16 cellular contexts compared by ENCODE assay signal in genomic region chrX:64191281-64192010, GRCh38. TPM values are rescaled to one million over a fixed set of nuclear protein-coding genes. Genes with fewer than 3 reads are reported as not detected.
DNase-seq lines count a peak whose midpoint lies in the region; ATAC-seq, FAIRE-seq and TF ChIP-seq lines count a peak whose summit lies in the region.
"Had no signal": no experiment of that assay in that cellular context is flagged by ENCODE, and none has a peak within 500 bp of the region (broad histone marks: within the 10 kb centered on the region; RNA-seq: fewer than 3 reads in every experiment).

No MANE protein-coding gene starts in this region.

- intact Hi-C loops in OCI-LY7 (cut with micrococcal nuclease; ENCODE audit: unreplicated experiment): no loop called here

- no peak for TF ChIP-seq CTCF in astrocyte (IDR thresholded peaks at IDR 0.05; ENCODE audit: insufficient read depth, low read depth, low read length)
- TF ChIP-seq CTCF in OCI-LY7 (conservative IDR thresholded peaks at IDR 0.05; ENCODE audit: low read length): no peak

- H2AFZ ChIP-seq in astrocyte (ENCODE audit: low read depth, low read length): no peak overlapping the region
- H2AFZ ChIP-seq in OCI-LY7 (ENCODE audit: low read length): no peak overlapping the region

- no peak overlapping the region for H3K27ac Mint-ChIP-seq in activated CD8-positive, alpha-beta memory T cell treated with anti-CD3 and anti-CD28 coated beads, Interleukin-2, amount 10 ng/mL, durations not matched to agents 7 days and 5 days
- no peak overlapping the region for H3K27ac Mint-ChIP-seq in astrocyte (ENCODE audit: unreplicated experiment)
- H3K27ac Mint-ChIP-seq: CD8-positive, alpha-beta T cell had no signal

- H3K9me3 ChIP-seq in astrocyte (ENCODE audit: insufficient read depth, low read depth, low read length): no peaks in the 10 kb centered on the region
- no peaks in the 10 kb centered on the region for H3K9me3 ChIP-seq in OCI-LY7 (ENCODE audit: low read length)

- FAIRE-seq in astrocyte (lab: Jason Lieb, UNC): peak; percentile 78
- no peak for FAIRE-seq in frontal cortex (lab: Jason Lieb, UNC)
- FAIRE-seq: GM18507 had no signal

- POLR2A ChIA-PET in OCI-LY7 (lab: Charles Lee): no interaction called here

- no TSS peak for BruUV-seq in OCI-LY7 (replicated peaks; lab: Mats Ljungman, UMichigan)

- ATAC-seq in activated CD8-positive, alpha-beta memory T cell treated with anti-CD3 and anti-CD28 coated beads, Interleukin-2, amount 10 ng/mL, durations not matched to agents 7 days and 5 days: no peak
- ATAC-seq: CD8-positive, alpha-beta T cell had no signal

- H3K9me3 Mint-ChIP-seq in activated CD8-positive, alpha-beta memory T cell treated with anti-CD3 and anti-CD28 coated beads, Interleukin-2, amount 10 ng/mL, durations not matched to agents 7 days and 5 days (ENCODE audit: low read depth): no peaks in the 10 kb centered on the region
- H3K9me3 Mint-ChIP-seq in astrocyte (ENCODE audit: unreplicated experiment): no peaks in the 10 kb centered on the region
- H3K9me3 Mint-ChIP-seq: CD8-positive, alpha-beta T cell had no signal

- peak; percentile 42 for DNase-seq in activated CD8-positive, alpha-beta memory T cell treated with anti-CD3 and anti-CD28 coated beads for 24 hours
- DNase-seq in activated CD8-positive, alpha-beta memory T cell treated with anti-CD3 and anti-CD28 coated beads, Interleukin-2, amount 10 ng/mL, durations not matched to agents 7 days and 5 days: no peak
- DNase-seq in astrocyte (ENCODE audit: low read depth) (no peak), islet precursor cell (peak; percentile 20), frontal cortex (ENCODE audit: low spot score in 2 of 2) (no peak), OCI-LY7 (ENCODE audit: low spot score) (no peak)
- no peak for DNase-seq in stimulated activated naive CD4-positive, alpha-beta T cell treated with Interleukin-2 at 50 U/mL for 16 hours (lab: John Stamatoyannopoulos, UW)
- DNase-seq: COR-L47, DMS53, GF-D8 had no signal

- H3K27ac ChIP-seq in astrocyte (ENCODE audit: low read depth, low read length): no peak overlapping the region
- H3K27ac ChIP-seq in OCI-LY7 (ENCODE audit: low read depth, low read length, poor library complexity, severe bottlenecking): no peak overlapping the region
- H3K27ac ChIP-seq: 22Rv1 had no signal

- H3K79me2 ChIP-seq in astrocyte (ENCODE audit: insufficient read depth, low read length) (no peaks in the 10 kb centered on the region), OCI-LY7 (ENCODE audit: insufficient read depth, low read depth, low read length) (no peaks in the 10 kb centered on the region)

- H3K9ac ChIP-seq in astrocyte (ENCODE audit: low read length): no peak overlapping the region

- H4K20me1 ChIP-seq in astrocyte (ENCODE audit: insufficient read depth, low read length) (no peaks in the 10 kb centered on the region), OCI-LY7 (ENCODE audit: insufficient read depth, low read length) (no peaks in the 10 kb centered on the region)

- no peak overlapping the region for H3K4me2 ChIP-seq in astrocyte (ENCODE audit: low read length)
- no peak overlapping the region for H3K4me2 ChIP-seq in OCI-LY7 (ENCODE audit: low read length)

- H3K27me3 ChIP-seq in astrocyte (ENCODE audit: insufficient read depth, low read length): no peaks in the 10 kb centered on the region

- H3K4me1 ChIP-seq in astrocyte (ENCODE audit: insufficient read depth, low read length): no peaks in the 10 kb centered on the region
- H3K4me1 ChIP-seq in OCI-LY7 (ENCODE audit: insufficient read depth, low read length, poor library complexity, severe bottlenecking): no peaks in the 10 kb centered on the region

- H3K4me1 Mint-ChIP-seq in activated CD8-positive, alpha-beta memory T cell treated with anti-CD3 and anti-CD28 coated beads, Interleukin-2, amount 10 ng/mL, durations not matched to agents 7 days and 5 days: no peaks in the 10 kb centered on the region
- no peaks in the 10 kb centered on the region for H3K4me1 Mint-ChIP-seq in astrocyte (ENCODE audit: low read depth, unreplicated experiment)
- H3K4me1 Mint-ChIP-seq: CD14-positive monocyte had no signal

- no peaks in the 10 kb centered on the region for H3K27me3 Mint-ChIP-seq in activated CD8-positive, alpha-beta memory T cell treated with anti-CD3 and anti-CD28 coated beads, Interleukin-2, amount 10 ng/mL, durations not matched to agents 7 days and 5 days
- H3K27me3 Mint-ChIP-seq in astrocyte (ENCODE audit: low read depth, unreplicated experiment): no peaks in the 10 kb centered on the region

- no peak overlapping the region for H3K4me3 ChIP-seq in astrocyte (ENCODE audit: insufficient read depth, low read depth, low read length)
- H3K4me3 ChIP-seq in OCI-LY7 (ENCODE audit: low read depth, low read length, poor library complexity, severe bottlenecking): no peak overlapping the region

- H3K36me3 Mint-ChIP-seq in activated CD8-positive, alpha-beta memory T cell treated with anti-CD3 and anti-CD28 coated beads, Interleukin-2, amount 10 ng/mL, durations not matched to agents 7 days and 5 days: peaks cover 8% of the 10 kb centered on the region
- H3K36me3 Mint-ChIP-seq in astrocyte (ENCODE audit: low read depth, unreplicated experiment): peaks cover 14% of the 10 kb centered on the region

- H3K36me3 ChIP-seq in astrocyte (ENCODE audit: insufficient read depth, low read length) (no peaks in the 10 kb centered on the region), OCI-LY7 (ENCODE audit: insufficient read depth, low read length) (no peaks in the 10 kb centered on the region; the same call in 1 of the 2 replicates)

- H3K9me2 ChIP-seq in OCI-LY7 (ENCODE audit: insufficient read depth, low read length): no peaks in the 10 kb centered on the region

- no peak overlapping the region for H3K4me3 Mint-ChIP-seq in activated CD8-positive, alpha-beta memory T cell treated with anti-CD3 and anti-CD28 coated beads, Interleukin-2, amount 10 ng/mL, durations not matched to agents 7 days and 5 days
- H3K4me3 Mint-ChIP-seq in astrocyte (ENCODE audit: unreplicated experiment): no peak overlapping the region
- H3K4me3 Mint-ChIP-seq: CD14-positive monocyte; CD8-positive, alpha-beta T cell had no signal

- CTCF ChIA-PET in activated CD8-positive, alpha-beta memory T cell treated with anti-CD3 and anti-CD28 coated beads, Interleukin-2, amount 10 ng/mL, durations not matched to agents 7 days and 5 days (lab: Charles Lee): no interaction called here
- CTCF ChIA-PET in OCI-LY7 (lab: Charles Lee; ENCODE audit: unreplicated experiment): no interaction called here

RNA-seq across cellular contexts. Expression of gene AMER1, which starts 14.1 kb away (rescaled TPM):
- total RNA-seq in activated CD8-positive, alpha-beta memory T cell treated with anti-CD3 and anti-CD28 coated beads, Interleukin-2, amount 10 ng/mL, durations not matched to agents 7 days and 5 days: 1 to 10 TPM; 3.6 to 4.1 TPM
- total RNA-seq in astrocyte: 5.4 and 6.5 TPM in 2 replicates
- total RNA-seq in frontal cortex: 7.7 TPM
- 7.0 and 7.1 TPM in 2 replicates for total RNA-seq in OCI-LY7 (2014; rRNA removed; shearing (Covaris generic))
- 7.4 TPM in 2 replicates for total RNA-seq in OCI-LY7 (2022)

RNA-seq across cellular contexts. Expression of gene ASB12, which starts 39.0 kb away (rescaled TPM):
- under 1 TPM in 1 of 2 experiments, not detected in 1; 0.33 TPM for total RNA-seq in activated CD8-positive, alpha-beta memory T cell treated with anti-CD3 and anti-CD28 coated beads, Interleukin-2, amount 10 ng/mL, durations not matched to agents 7 days and 5 days
- total RNA-seq in astrocyte: 0.16 TPM in 1 of 2 replicates, not detected in the other
- total RNA-seq in frontal cortex: 0.41 TPM
- 0.66 and 1.5 TPM in 2 replicates for total RNA-seq in OCI-LY7 (2014; rRNA removed; shearing (Covaris generic))
- 0.30 and 0.51 TPM in 2 replicates for total RNA-seq in OCI-LY7 (2022)
- total RNA-seq: A673; CD8-positive, alpha-beta T cell; H4 had no signal

Comparison
In these comparisons a context has a peak if more than half of its experiments do, and no peak if none do; other contexts are left out.
1. DNase-seq: peak in activated CD8-positive, alpha-beta memory T cell treated with anti-CD3 and anti-CD28 coated beads for 24 hours (single experiment) and islet precursor cell (single experiment); none in activated CD8-positive, alpha-beta memory T cell treated with anti-CD3 and anti-CD28 coated beads, Interleukin-2, amount 10 ng/mL, durations not matched to agents 7 days and 5 days (single experiment), astrocyte (single experiment), frontal cortex (0 of 2), OCI-LY7 (single experiment) and stimulated activated naive CD4-positive, alpha-beta T cell treated with Interleukin-2 at 50 U/mL for 16 hours (single experiment).